ENCODE assay signal across 1 cellular context in genomic region chr20:17706632-17707031, GRCh38.
TF ChIP-seq lines count a peak whose summit lies in the region.

No MANE protein-coding gene starts in this region.

TF ChIP-seq in HepG2, 621 proteins besides CTCF, POLR2A, EP300 and RAD21:
- no peak for TF ChIP-seq TFDP2 (CRISPR knock-in tag; IDR thresholded peaks at IDR 0.05)
- peak; percentile 68 for TF ChIP-seq HNF4A (CRISPR knock-in tag; IDR thresholded peaks at IDR 0.05)
- peak; percentile 92 for TF ChIP-seq ZNF710 (CRISPR knock-in tag; IDR thresholded peaks at IDR 0.05; ENCODE audit: borderline replicate concordance)
- TF ChIP-seq ZNF180 (CRISPR knock-in tag; IDR thresholded peaks at IDR 0.05; ENCODE audit: borderline replicate concordance, low read depth): no peak
- no peak for TF ChIP-seq ZBTB38 (CRISPR knock-in tag; IDR thresholded peaks at IDR 0.05)
- no peak for TF ChIP-seq SOX6 (IDR thresholded peaks at IDR 0.05)
- TF ChIP-seq SOX6 (CRISPR knock-in tag; IDR thresholded peaks at IDR 0.05): peak; percentile 12; the same call in 1 of the 2 replicates
- no peak for TF ChIP-seq ZNF496 (CRISPR knock-in tag; IDR thresholded peaks at IDR 0.05; ENCODE audit: insufficient replicate concordance)
